ENCODE assay signal across 8 cellular contexts in the genomic region with DNA sequence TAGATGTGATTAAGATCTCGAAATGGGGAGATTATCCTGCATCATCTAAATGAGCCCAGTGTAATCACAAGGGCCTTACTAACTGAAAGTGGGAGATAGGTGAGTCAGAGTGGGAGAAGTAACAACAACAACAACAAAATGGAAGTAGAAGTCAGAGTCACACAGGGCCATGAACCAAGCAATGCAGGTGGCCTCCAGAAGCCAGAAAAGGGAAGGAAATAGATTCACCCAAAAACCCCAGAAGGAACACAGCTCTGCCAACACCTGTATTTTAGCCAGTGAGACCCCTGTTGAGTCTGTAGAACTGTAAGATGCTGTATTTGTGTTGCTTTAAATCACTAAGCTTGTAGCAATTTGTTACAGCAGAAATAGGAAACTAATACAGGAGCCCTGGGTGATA. TPM values are rescaled to one million over a fixed set of nuclear protein-coding genes. Genes with fewer than 3 reads are reported as not detected.
DNase-seq lines count a peak whose midpoint lies in the region; ATAC-seq and TF ChIP-seq lines count a peak whose summit lies in the region.

No MANE protein-coding gene starts in this region.

- intact Hi-C loops in activated CD8-positive, alpha-beta T cell treated with anti-CD3 and anti-CD28 coated beads for 36 hours (cut with micrococcal nuclease), result no loop called here

- peak overlapping the region; percentile 98 for H3K27ac Mint-ChIP-seq in activated CD8-positive, alpha-beta T cell treated with anti-CD3 and anti-CD28 coated beads for 36 hours
- H3K27ac Mint-ChIP-seq in nephron, result peak overlapping the region in 2 of 3 experiments; percentile 9 to 72

- peaks cover 67% of the 10 kb centered on the region for H3K36me3 Mint-ChIP-seq in activated CD8-positive, alpha-beta T cell treated with anti-CD3 and anti-CD28 coated beads for 36 hours (ENCODE audit: low read depth)
- peaks cover 8% of the 10 kb centered on the region for H3K36me3 Mint-ChIP-seq in nephron (ENCODE audit: low read depth)

- peaks cover 70% of the 10 kb centered on the region for H3K4me1 Mint-ChIP-seq in activated CD8-positive, alpha-beta T cell treated with anti-CD3 and anti-CD28 coated beads for 36 hours (ENCODE audit: low read depth)
- H3K4me1 Mint-ChIP-seq in nephron, result peaks cover 68% of the 10 kb centered on the region

- no peak for TF ChIP-seq CTCF in activated CD8-positive, alpha-beta T cell treated with anti-CD3 and anti-CD28 coated beads for 36 hours (IDR thresholded peaks at IDR 0.05)
- TF ChIP-seq CTCF in nephron (IDR thresholded peaks at IDR 0.05; ENCODE audit: unreplicated experiment in 3 of 3), result no peak

- H3K27me3 Mint-ChIP-seq in activated CD8-positive, alpha-beta T cell treated with anti-CD3 and anti-CD28 coated beads for 36 hours, result no peaks in the 10 kb centered on the region
- H3K27me3 Mint-ChIP-seq in nephron (ENCODE audit: low read depth), result no peaks in the 10 kb centered on the region

- POLR2A ChIA-PET in activated CD8-positive, alpha-beta T cell treated with anti-CD3 and anti-CD28 coated beads for 36 hours (lab: Charles Lee), result interaction anchor here (0.6 to 4.7 kb wide), 7 partner anchors 6 to 235 kb away, joined by 3 to 56 read pairs (median 4); a partner anchor contains a TSS

- H3K4me3 Mint-ChIP-seq in activated CD8-positive, alpha-beta T cell treated with anti-CD3 and anti-CD28 coated beads for 36 hours, result peak overlapping the region; percentile 92
- H3K4me3 Mint-ChIP-seq in nephron, result peak overlapping the region; percentile 20 to 74 (median 47)

- peak; percentile 35 for DNase-seq in activated CD8-positive, alpha-beta T cell treated with anti-CD3 and anti-CD28 coated beads for 36 hours
- DNase-seq in mucosa of gallbladder (ENCODE audit: low spot score) (no peak), HK-2 (ENCODE audit: unreplicated experiment) (no peak)
- no peak for DNase-seq in activated effector memory CD4-positive, alpha-beta T cell treated with Interleukin-2 at 50 U/mL for 16 hours

- no peaks in the 10 kb centered on the region for H3K9me3 Mint-ChIP-seq in activated CD8-positive, alpha-beta T cell treated with anti-CD3 and anti-CD28 coated beads for 36 hours
- no peaks in the 10 kb centered on the region for H3K9me3 Mint-ChIP-seq in nephron

- ATAC-seq in GM18520 (IDR thresholded peaks at IDR 0.05; ENCODE audit: unreplicated experiment) (peak; percentile 25), HG02759 (IDR thresholded peaks at IDR 0.05; ENCODE audit: unreplicated experiment) (peak; percentile 23), HG03135 (IDR thresholded peaks at IDR 0.05; ENCODE audit: unreplicated experiment) (no peak)
- no peak for ATAC-seq in activated CD8-positive, alpha-beta T cell treated with anti-CD3 and anti-CD28 coated beads for 36 hours

- CTCF ChIA-PET in activated CD8-positive, alpha-beta T cell treated with anti-CD3 and anti-CD28 coated beads for 36 hours (lab: Charles Lee), result interaction anchor here (1.2 to 21.5 kb wide), 4 partner anchors 15 to 125 kb away, joined by 3 to 374 read pairs (median 6); no protein-coding TSS in a partner anchor

RNA-seq across cellular contexts. Expression of a gene that starts 4.1 kb away (rescaled TPM):
- 100 to 1,000 TPM; 475 to 482 TPM for total RNA-seq in activated CD8-positive, alpha-beta T cell treated with anti-CD3 and anti-CD28 coated beads for 36 hours
- 205 TPM for total RNA-seq in mucosa of gallbladder

RNA-seq across cellular contexts. Expression of a gene that starts 21.3 kb away (rescaled TPM):
- 1 to 10 TPM; 1.3 to 1.4 TPM for total RNA-seq in activated CD8-positive, alpha-beta T cell treated with anti-CD3 and anti-CD28 coated beads for 36 hours
- 0.37 TPM for total RNA-seq in mucosa of gallbladder

RNA-seq across cellular contexts. Expression of a gene that starts 24.2 kb away (rescaled TPM):
- total RNA-seq in activated CD8-positive, alpha-beta T cell treated with anti-CD3 and anti-CD28 coated beads for 36 hours, result under 1 TPM in 1 of 2 experiments, not detected in 1; 0.07 TPM
- 12.4 TPM for total RNA-seq in mucosa of gallbladder

RNA-seq across cellular contexts. Expression of a gene that starts 32.8 kb away (rescaled TPM):
- not detected for total RNA-seq in activated CD8-positive, alpha-beta T cell treated with anti-CD3 and anti-CD28 coated beads for 36 hours
- not detected for total RNA-seq in mucosa of gallbladder

RNA-seq across cellular contexts. Expression of a gene that starts 58.8 kb away (rescaled TPM):
- total RNA-seq in activated CD8-positive, alpha-beta T cell treated with anti-CD3 and anti-CD28 coated beads for 36 hours, result not detected
- not detected for total RNA-seq in mucosa of gallbladder

Comparison
In these comparisons a context has a peak if more than half of its experiments do, and no peak if none do; other contexts are left out.
1. ATAC-seq: peak in GM18520 (single experiment) and HG02759 (single experiment); none in activated CD8-positive, alpha-beta T cell treated with anti-CD3 and anti-CD28 coated beads for 36 hours (single experiment) and HG03135 (single experiment).
2. RNA of a gene that starts 24.2 kb away (total RNA-seq): 12.4 TPM in mucosa of gallbladder (single experiment); 0.07 TPM in activated CD8-positive, alpha-beta T cell treated with anti-CD3 and anti-CD28 coated beads for 36 hours; every median in the first group is over 10 times any median in the second.